1 cellular context compared by ENCODE assay signal in genomic region chr20:63627129-63627699, GRCh38.
TF ChIP-seq lines count a peak whose summit lies in the region.

No MANE protein-coding gene starts in this region.

TF ChIP-seq in K562, 482 proteins besides CTCF, POLR2A, EP300 and RAD21 (continued from another document and continues in another):
- TF ChIP-seq HMGXB4 (CRISPR knock-in tag; IDR thresholded peaks at IDR 0.05) (peak; percentile 67; the same call in 1 of the 2 replicates), POLR2AphosphoS5 (IDR thresholded peaks at IDR 0.05; ENCODE audit: control insufficient read depth, insufficient read depth, low read depth, low read length) (peak; percentile 67), FOXM1 (IDR thresholded peaks at IDR 0.05; ENCODE audit: low read depth) (no peak), FOXM1 (CRISPR knock-in tag; IDR thresholded peaks at IDR 0.05; ENCODE audit: low read depth) (0 out of 2 replicates have a peak, but pooled peaks have one; percentile 68), MYC (IDR thresholded peaks at IDR 0.05; ENCODE audit: low read depth, low read length) (peak; percentile 81), MYC (CRISPR knock-in tag; IDR thresholded peaks at IDR 0.05; ENCODE audit: borderline replicate concordance, low read depth) (peak; percentile 78; the same call in 1 of the 2 replicates), SAP30 (IDR thresholded peaks at IDR 0.05; ENCODE audit: borderline replicate concordance, insufficient read depth, low read depth, low read length, poor library complexity, severe bottlenecking) (peak; percentile 78), SAFB (IDR thresholded peaks at IDR 0.05; ENCODE audit: borderline replicate concordance, low read depth, low read length) (peak; percentile 70; the same call in 1 of the 2 replicates), AFF4 (CRISPR knock-in tag; IDR thresholded peaks at IDR 0.05) (peak; percentile 80; the same call in 1 of the 2 replicates), CREB3 (tag; conservative IDR thresholded peaks at IDR 0.05; ENCODE audit: low read depth) (no peak), PPARD (CRISPR knock-in tag; IDR thresholded peaks at IDR 0.05) (no peak), FOXK1 (CRISPR knock-in tag; IDR thresholded peaks at IDR 0.05; ENCODE audit: borderline replicate concordance) (0 out of 2 replicates have a peak, but pooled peaks have one; percentile 16), STAT6 (CRISPR knock-in tag; IDR thresholded peaks at IDR 0.05) (no peak), TARDBP (IDR thresholded peaks at IDR 0.05) (peak; percentile 87; the same call in 1 of the 2 replicates), RAD51 (IDR thresholded peaks at IDR 0.05; ENCODE audit: borderline replicate concordance, low read depth) (no peak), CBFB (CRISPR knock-in tag; IDR thresholded peaks at IDR 0.05) (peak; percentile 82; the same call in 1 of the 2 replicates), MTA2 (IDR thresholded peaks at IDR 0.05; ENCODE audit: low read depth) (no peak), GMEB1 (CRISPR knock-in tag; IDR thresholded peaks at IDR 0.05) (peak; percentile 94; the same call in 1 of the 2 replicates), ZNF12 (CRISPR knock-in tag; IDR thresholded peaks at IDR 0.05) (0 out of 2 replicates have a peak, but pooled peaks have one; percentile 75), ATF2 (CRISPR knock-in tag; IDR thresholded peaks at IDR 0.05) (0 out of 2 replicates have a peak, but pooled peaks have one; percentile 26), EHMT2 (IDR thresholded peaks at IDR 0.05) (no peak), NRF1 (conservative IDR thresholded peaks at IDR 0.05 in 1 of 2, IDR thresholded peaks at IDR 0.05 in 1 of 2) (peak; percentile 95), MEIS2 (IDR thresholded peaks at IDR 0.05; ENCODE audit: partially characterized antibody) (peak; percentile 76), TBP (optimal IDR thresholded peaks at IDR 0.05; ENCODE audit: low read depth, low read length) (peak; percentile 67), CBX2 (IDR thresholded peaks at IDR 0.05; ENCODE audit: insufficient read depth, low read length, poor library complexity, severe bottlenecking) (no peak), ZNF280A (IDR thresholded peaks at IDR 0.05; ENCODE audit: low read depth, partially characterized antibody) (no peak), KDM4B (IDR thresholded peaks at IDR 0.05; ENCODE audit: borderline replicate concordance in 2 of 2, low read depth in 1 of 2) (peak in 1 of 2 experiments; percentile 63; a peak in 1 of 4 replicates), EP400 (IDR thresholded peaks at IDR 0.05) (peak; percentile 83; the same call in 1 of the 2 replicates), MAX (CRISPR knock-in tag; IDR thresholded peaks at IDR 0.05) (peak; percentile 90), FOXK2 (conservative IDR thresholded peaks at IDR 0.05 in 1 of 2, IDR thresholded peaks at IDR 0.05 in 1 of 2; ENCODE audit: low read depth in 2 of 2) (no peak), MEF2A (IDR thresholded peaks at IDR 0.05; ENCODE audit: control insufficient read depth, low read depth, low read length) (no peak), ZEB2 (IDR thresholded peaks at IDR 0.05) (peak; percentile 51; the same call in 1 of the 2 replicates), ZBTB5 (IDR thresholded peaks at IDR 0.05) (peak; percentile 25; the same call in 1 of the 2 replicates), LCOR (CRISPR knock-in tag; IDR thresholded peaks at IDR 0.05) (0 out of 2 replicates have a peak, but pooled peaks have one; percentile 29), NFATC3 (IDR thresholded peaks at IDR 0.05) (no peak), ZNF699 (CRISPR knock-in tag; IDR thresholded peaks at IDR 0.05; ENCODE audit: insufficient replicate concordance) (no peak), USF1 (CRISPR knock-in tag; IDR thresholded peaks at IDR 0.05) (peak; percentile 41; the same call in 1 of the 2 replicates), FOXP4 (CRISPR knock-in tag; IDR thresholded peaks at IDR 0.05; ENCODE audit: borderline replicate concordance) (peak; percentile 41; the same call in 1 of the 2 replicates), ZBTB1 (CRISPR knock-in tag; IDR thresholded peaks at IDR 0.05; ENCODE audit: borderline replicate concordance, low read depth) (peak; percentile 77), HCFC1 (IDR thresholded peaks at IDR 0.05; ENCODE audit: low read depth, low read length) (peak; percentile 65)
